In the genomic region with DNA sequence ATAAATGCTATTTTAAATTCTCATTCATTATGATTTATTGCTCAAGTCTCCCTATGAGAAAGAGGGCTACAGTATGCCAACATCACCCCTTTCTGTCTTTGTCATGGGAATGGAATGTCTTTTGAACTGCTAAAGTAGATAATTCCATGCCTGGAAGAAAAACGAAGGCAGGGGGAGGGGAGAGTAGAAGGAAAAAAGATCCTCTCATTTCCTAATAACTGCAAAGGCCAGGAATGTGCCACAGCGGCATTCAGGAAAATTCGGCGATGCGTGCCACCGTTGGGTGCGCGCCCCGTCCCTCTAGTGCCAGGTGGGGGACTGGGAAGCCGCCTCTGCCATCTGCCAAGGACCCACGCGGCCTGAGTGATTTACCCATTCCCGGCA, we compare ENCODE assay signal across 1 cellular context.
TF ChIP-seq lines count a peak whose summit lies in the region.

No MANE protein-coding gene starts in this region.

TF ChIP-seq in liver, 16 proteins besides CTCF, POLR2A, EP300 and RAD21 (continued from another document):
- TF ChIP-seq JUND (IDR thresholded peaks at IDR 0.05) (peak in 1 of 2 donors; percentile 47), FOXA2 (IDR thresholded peaks at IDR 0.05) (no peak), NR2F2 (IDR thresholded peaks at IDR 0.05) (peak; percentile 16)
